Comparison of ENCODE assay signal across 34 cellular contexts in the genomic region with DNA sequence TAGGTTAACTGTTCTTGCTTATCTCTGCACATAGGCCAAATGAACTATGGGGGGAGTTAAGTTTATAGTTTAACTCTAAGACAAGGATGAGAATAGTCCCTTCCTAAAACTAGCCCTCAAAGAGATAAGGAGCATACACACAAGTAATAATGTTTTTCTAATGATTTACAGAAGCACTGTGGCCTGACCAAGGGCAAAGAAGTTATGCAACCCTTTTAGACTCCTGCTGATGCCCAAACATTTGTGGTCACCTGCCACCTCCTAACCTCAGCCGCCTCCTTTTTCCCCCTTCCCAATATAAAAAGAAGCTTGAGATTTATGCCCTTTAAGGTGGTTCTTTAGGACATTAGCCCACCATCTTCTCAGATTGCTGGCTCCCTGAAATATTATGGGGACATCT.
A peak's percentile ranks its signal among the peaks of the same experiment; 100 is the strongest.
DNase-seq lines count a peak whose midpoint lies in the region; ATAC-seq, FAIRE-seq and TF ChIP-seq lines count a peak whose summit lies in the region.
"Had no signal": no experiment of that assay in that cellular context is flagged by ENCODE, and none has a peak within 500 bp of the region (broad histone marks: within the 10 kb centered on the region; RNA-seq: fewer than 3 reads in every experiment).

No MANE protein-coding gene starts in this region.

- CTCF ChIA-PET in activated CD8-positive, alpha-beta T cell treated with anti-CD3 and anti-CD28 coated beads for 36 hours (lab: Charles Lee): no interaction called here

- H3K27me3 Mint-ChIP-seq in osteocyte (ENCODE audit: unreplicated experiment): peaks cover 3% of the 10 kb centered on the region
- H3K27me3 Mint-ChIP-seq in activated T-helper 1 cell treated with anti-CD3 and anti-CD28 coated beads, Interleukin-12 subunit alpha, Interleukin-12 subunit beta, Interleukin-2, Interleukin-4 antibody, amounts not matched to agents 30 ng/mL and 10 ng/mL and 1 ng/mL, durations not matched to agents 14 hours and 24 hours and 36 hours (ENCODE audit: insufficient read depth): no peaks in the 10 kb centered on the region
- no peaks in the 10 kb centered on the region for H3K27me3 Mint-ChIP-seq in activated CD8-positive, alpha-beta T cell treated with anti-CD3 and anti-CD28 coated beads for 36 hours
- peaks cover 4% of the 10 kb centered on the region for H3K27me3 Mint-ChIP-seq in activated naive CD8-positive, alpha-beta T cell treated with anti-CD3 and anti-CD28 coated beads for 36 hours

- peak; percentile 23 for FAIRE-seq in bronchial epithelial cell (lab: Jason Lieb, UNC)
- FAIRE-seq: A204.1, A549, D721Med had no signal

- H3K4me3 ChIP-seq in bronchial epithelial cell (ENCODE audit: low read depth, low read length): no peak overlapping the region
- H3K4me3 ChIP-seq: A549; BLaER1; BLaER1 treated with 17β-estradiol and CSF1 and Interleukin-3, amounts not matched to agents 10 nM and 100 nM had no signal

- no peaks in the 10 kb centered on the region for H3K36me3 Mint-ChIP-seq in osteocyte (ENCODE audit: unreplicated experiment)
- no peaks in the 10 kb centered on the region for H3K36me3 Mint-ChIP-seq in activated naive CD4-positive, alpha-beta T cell treated with anti-CD3 and anti-CD28 coated beads, Interleukin-2, amount 50 U/mL, for 72 hours
- no peaks in the 10 kb centered on the region for H3K36me3 Mint-ChIP-seq in activated T-helper 1 cell treated with anti-CD3 and anti-CD28 coated beads, Interleukin-12 subunit alpha, Interleukin-12 subunit beta, Interleukin-2, Interleukin-4 antibody, amounts not matched to agents 30 ng/mL and 10 ng/mL and 1 ng/mL, durations not matched to agents 14 hours and 24 hours and 36 hours (ENCODE audit: low read depth)
- no peaks in the 10 kb centered on the region for H3K36me3 Mint-ChIP-seq in activated CD8-positive, alpha-beta T cell treated with anti-CD3 and anti-CD28 coated beads for 36 hours (ENCODE audit: low read depth)
- H3K36me3 Mint-ChIP-seq in activated naive CD8-positive, alpha-beta T cell treated with anti-CD3 and anti-CD28 coated beads for 36 hours: no peaks in the 10 kb centered on the region
- H3K36me3 Mint-ChIP-seq: CD14-positive monocyte; CD4-positive, alpha-beta memory T cell; CD4-positive, CD25-positive, alpha-beta regulatory T cell; CD8-positive, alpha-beta memory T cell; CD8-positive, alpha-beta T cell had no signal

- H3K27me3 ChIP-seq in bronchial epithelial cell (ENCODE audit: control insufficient read depth, insufficient read depth, low read length): peaks cover 2% of the 10 kb centered on the region
- H3K27me3 ChIP-seq: BE2C; BLaER1; BLaER1 treated with 17β-estradiol and CSF1 and Interleukin-3, amounts not matched to agents 10 nM and 100 nM had no signal

- no peaks in the 10 kb centered on the region for H3K9me3 Mint-ChIP-seq in osteocyte (ENCODE audit: unreplicated experiment)
- H3K9me3 Mint-ChIP-seq in activated naive CD4-positive, alpha-beta T cell treated with anti-CD3 and anti-CD28 coated beads, Interleukin-2, amount 50 U/mL, for 72 hours: no peaks in the 10 kb centered on the region
- no peaks in the 10 kb centered on the region for H3K9me3 Mint-ChIP-seq in activated T-helper 1 cell treated with anti-CD3 and anti-CD28 coated beads, Interleukin-12 subunit alpha, Interleukin-12 subunit beta, Interleukin-2, Interleukin-4 antibody, amounts not matched to agents 30 ng/mL and 10 ng/mL and 1 ng/mL, durations not matched to agents 14 hours and 24 hours and 36 hours
- H3K9me3 Mint-ChIP-seq in activated CD8-positive, alpha-beta T cell treated with anti-CD3 and anti-CD28 coated beads for 36 hours: no peaks in the 10 kb centered on the region
- H3K9me3 Mint-ChIP-seq in activated naive CD8-positive, alpha-beta T cell treated with anti-CD3 and anti-CD28 coated beads for 36 hours: no peaks in the 10 kb centered on the region
- H3K9me3 Mint-ChIP-seq: CD4-positive, alpha-beta memory T cell; CD4-positive, alpha-beta T cell; CD8-positive, alpha-beta memory T cell; CD8-positive, alpha-beta T cell had no signal

- peak; percentile 69 for ATAC-seq in left lobe of liver
- ATAC-seq in activated naive CD4-positive, alpha-beta T cell treated with anti-CD3 and anti-CD28 coated beads, Interleukin-2, amount 50 U/mL, for 72 hours: no peak
- ATAC-seq in activated CD8-positive, alpha-beta T cell treated with anti-CD3 and anti-CD28 coated beads for 36 hours: no peak
- ATAC-seq: A549; CD8-positive, alpha-beta T cell had no signal

- H3K36me3 ChIP-seq in bronchial epithelial cell (ENCODE audit: control insufficient read depth, insufficient read depth, low read length): no peaks in the 10 kb centered on the region
- H3K36me3 ChIP-seq: BE2C; BLaER1; BLaER1 treated with 17β-estradiol and CSF1 and Interleukin-3, amounts not matched to agents 10 nM and 100 nM had no signal

- no peak for TF ChIP-seq CTCF in bronchial epithelial cell (IDR thresholded peaks at IDR 0.05; ENCODE audit: insufficient read depth, low read length, severe bottlenecking)
- no peak for TF ChIP-seq CTCF in osteocyte (IDR thresholded peaks at IDR 0.05)
- TF ChIP-seq CTCF in activated CD8-positive, alpha-beta T cell treated with anti-CD3 and anti-CD28 coated beads for 36 hours (IDR thresholded peaks at IDR 0.05): no peak

- H3K4me3 Mint-ChIP-seq in osteocyte (ENCODE audit: unreplicated experiment): no peak overlapping the region
- no peak overlapping the region for H3K4me3 Mint-ChIP-seq in activated T-helper 1 cell treated with anti-CD3 and anti-CD28 coated beads, Interleukin-12 subunit alpha, Interleukin-12 subunit beta, Interleukin-2, Interleukin-4 antibody, amounts not matched to agents 30 ng/mL and 10 ng/mL and 1 ng/mL, durations not matched to agents 14 hours and 24 hours and 36 hours
- no peak overlapping the region for H3K4me3 Mint-ChIP-seq in activated CD8-positive, alpha-beta T cell treated with anti-CD3 and anti-CD28 coated beads for 36 hours
- H3K4me3 Mint-ChIP-seq in activated naive CD8-positive, alpha-beta T cell treated with anti-CD3 and anti-CD28 coated beads for 36 hours: no peak overlapping the region
- H3K4me3 Mint-ChIP-seq: B cell; CD14-positive monocyte; CD4-positive, alpha-beta memory T cell; CD4-positive, alpha-beta T cell; CD4-positive, CD25-positive, alpha-beta regulatory T cell; CD8-positive, alpha-beta T cell had no signal

- intact Hi-C loops in activated T-helper 1 cell treated with anti-CD3 and anti-CD28 coated beads, Interleukin-12 subunit alpha, Interleukin-12 subunit beta, Interleukin-2, Interleukin-4 antibody, amounts not matched to agents 30 ng/mL and 10 ng/mL and 1 ng/mL, durations not matched to agents 14 hours and 24 hours and 36 hours (cut with micrococcal nuclease): no loop called here
- intact Hi-C loops in activated CD8-positive, alpha-beta T cell treated with anti-CD3 and anti-CD28 coated beads for 36 hours (cut with micrococcal nuclease): no loop called here

- no peak for DNase-seq in bronchial epithelial cell (ENCODE audit: low read depth)
- DNase-seq in left lobe of liver (ENCODE audit: low spot score): no peak
- DNase-seq in osteocyte (ENCODE audit: extremely low spot score, unreplicated experiment): peak; percentile 21
- DNase-seq in renal cortical epithelial cell (ENCODE audit: low read depth): peak; percentile 39
- DNase-seq in activated naive CD4-positive, alpha-beta T cell treated with anti-CD3 and anti-CD28 coated beads, Interleukin-2, amount 50 U/mL, for 72 hours (ENCODE audit: low spot score in 2 of 2): no peak
- DNase-seq in activated T-helper 1 cell treated with anti-CD3 and anti-CD28 coated beads, Interleukin-12 subunit alpha, Interleukin-12 subunit beta, Interleukin-2, Interleukin-4 antibody, amounts not matched to agents 30 ng/mL and 10 ng/mL and 1 ng/mL, durations not matched to agents 14 hours and 24 hours and 36 hours (ENCODE audit: low spot score): no peak
- no peak for DNase-seq in activated CD8-positive, alpha-beta T cell treated with anti-CD3 and anti-CD28 coated beads for 36 hours
- no peak for DNase-seq in activated naive CD8-positive, alpha-beta T cell treated with anti-CD3 and anti-CD28 coated beads for 36 hours
- DNase-seq: 8988T; ACHN; AML-193; BE2C; C1 segment of cervical spinal cord; Caco-2; Calu3; CD4-positive, alpha-beta memory T cell; CD4-positive, alpha-beta T cell; CD4-positive, CD25-positive, alpha-beta regulatory T cell; CD8-positive, alpha-beta memory T cell; CD8-positive, alpha-beta T cell; COR-L47; DMS 273 treated with DMSO at 0.1 percent for 48 hours; DMS53; DMS79; DMS79 treated with DMSO at 0.1 percent for 48 hours; DND-41; EL had no signal

- POLR2A ChIA-PET in activated CD8-positive, alpha-beta T cell treated with anti-CD3 and anti-CD28 coated beads for 36 hours (lab: Charles Lee): no interaction called here

- H3K4me1 Mint-ChIP-seq in osteocyte (ENCODE audit: unreplicated experiment): no peaks in the 10 kb centered on the region
- H3K4me1 Mint-ChIP-seq in activated T-helper 1 cell treated with anti-CD3 and anti-CD28 coated beads, Interleukin-12 subunit alpha, Interleukin-12 subunit beta, Interleukin-2, Interleukin-4 antibody, amounts not matched to agents 30 ng/mL and 10 ng/mL and 1 ng/mL, durations not matched to agents 14 hours and 24 hours and 36 hours (ENCODE audit: low read depth): no peaks in the 10 kb centered on the region
- no peaks in the 10 kb centered on the region for H3K4me1 Mint-ChIP-seq in activated CD8-positive, alpha-beta T cell treated with anti-CD3 and anti-CD28 coated beads for 36 hours (ENCODE audit: low read depth)
- H3K4me1 Mint-ChIP-seq in activated naive CD8-positive, alpha-beta T cell treated with anti-CD3 and anti-CD28 coated beads for 36 hours: no peaks in the 10 kb centered on the region
- H3K4me1 Mint-ChIP-seq: B cell; CD4-positive, alpha-beta memory T cell; CD4-positive, CD25-positive, alpha-beta regulatory T cell; CD8-positive, alpha-beta memory T cell had no signal

- no peak overlapping the region for H3K27ac Mint-ChIP-seq in osteocyte (ENCODE audit: unreplicated experiment)
- H3K27ac Mint-ChIP-seq in activated naive CD4-positive, alpha-beta T cell treated with anti-CD3 and anti-CD28 coated beads, Interleukin-2, amount 50 U/mL, for 72 hours: no peak overlapping the region
- H3K27ac Mint-ChIP-seq in activated T-helper 1 cell treated with anti-CD3 and anti-CD28 coated beads, Interleukin-12 subunit alpha, Interleukin-12 subunit beta, Interleukin-2, Interleukin-4 antibody, amounts not matched to agents 30 ng/mL and 10 ng/mL and 1 ng/mL, durations not matched to agents 14 hours and 24 hours and 36 hours: no peak overlapping the region
- no peak overlapping the region for H3K27ac Mint-ChIP-seq in activated CD8-positive, alpha-beta T cell treated with anti-CD3 and anti-CD28 coated beads for 36 hours
- H3K27ac Mint-ChIP-seq in activated naive CD8-positive, alpha-beta T cell treated with anti-CD3 and anti-CD28 coated beads for 36 hours: no peak overlapping the region
- H3K27ac Mint-ChIP-seq: B cell; CD4-positive, alpha-beta memory T cell; CD4-positive, alpha-beta T cell; CD4-positive, CD25-positive, alpha-beta regulatory T cell; CD8-positive, alpha-beta memory T cell; CD8-positive, alpha-beta T cell had no signal

Comparison
In these comparisons a context has a peak if more than half of its experiments do, and no peak if none do; other contexts are left out.
1. DNase-seq: peak in osteocyte (single experiment) and renal cortical epithelial cell (single experiment); none in bronchial epithelial cell (single experiment), left lobe of liver (single experiment), activated naive CD4-positive, alpha-beta T cell treated with anti-CD3 and anti-CD28 coated beads, Interleukin-2, amount 50 U/mL, for 72 hours (0 of 2), activated T-helper 1 cell treated with anti-CD3 and anti-CD28 coated beads, Interleukin-12 subunit alpha, Interleukin-12 subunit beta, Interleukin-2, Interleukin-4 antibody, amounts not matched to agents 30 ng/mL and 10 ng/mL and 1 ng/mL, durations not matched to agents 14 hours and 24 hours and 36 hours (single experiment), activated CD8-positive, alpha-beta T cell treated with anti-CD3 and anti-CD28 coated beads for 36 hours (single experiment) and activated naive CD8-positive, alpha-beta T cell treated with anti-CD3 and anti-CD28 coated beads for 36 hours (single experiment).